Comparison of ENCODE assay signal across 17 cellular contexts in genomic region chr5:69213513-69214215, GRCh38. TPM values are rescaled to one million over a fixed set of nuclear protein-coding genes. Genes with fewer than 3 reads are reported as not detected.
DNase-seq lines count a peak whose midpoint lies in the region; ATAC-seq and TF ChIP-seq lines count a peak whose summit lies in the region.
"Had no signal": no experiment of that assay in that cellular context is flagged by ENCODE, and none has a peak within 500 bp of the region (broad histone marks: within the 10 kb centered on the region; RNA-seq: fewer than 3 reads in every experiment).

No MANE protein-coding gene starts in this region.

- H3K36me3 Mint-ChIP-seq in activated T-cell treated with anti-CD3 and anti-CD28 coated beads, Interleukin-2, amount 50 U/mL, for 72 hours (ENCODE audit: insufficient read depth in 2 of 2), result peaks cover 0 to 8% of the 10 kb centered on the region in 2 donors
- H3K36me3 Mint-ChIP-seq: activated naive CD8-positive, alpha-beta T cell had no signal

- H3K27me3 ChIP-seq in BJ (ENCODE audit: control insufficient read depth, insufficient read depth, low read length) (no peaks in the 10 kb centered on the region), IMR-90 (ENCODE audit: control insufficient read depth, insufficient read depth, low read length) (no peaks in the 10 kb centered on the region), brain microvascular endothelial cell (replicated peaks) (no peaks in the 10 kb centered on the region), hepatocyte (no peaks in the 10 kb centered on the region)
- H3K27me3 ChIP-seq: left lung, spleen, upper lobe of right lung had no signal

- H3K4me3 ChIP-seq in BJ (ENCODE audit: low read depth, low read length) (no peak overlapping the region), IMR-90 (ENCODE audit: insufficient read depth, low read depth, low read length) (no peak overlapping the region), brain microvascular endothelial cell (ENCODE audit: low read depth, low read length) (no peak overlapping the region), hepatocyte (no peak overlapping the region)
- H3K4me3 ChIP-seq: left lung, spleen, upper lobe of right lung had no signal

- no TSS peak for BruUV-seq in IMR-90 (replicated peaks; lab: Mats Ljungman, UMichigan)

- peaks cover 5% of the 10 kb centered on the region for H3K79me2 ChIP-seq in hepatocyte

- no peak overlapping the region for H2AK5ac ChIP-seq in IMR-90 (ENCODE audit: low read depth, low read length)

- no peak for TF ChIP-seq RAD21 in IMR-90 (IDR thresholded peaks at IDR 0.05; ENCODE audit: low read length)

- no peak overlapping the region for H4K91ac ChIP-seq in IMR-90 (ENCODE audit: insufficient read depth, low read depth, low read length)

- no peak overlapping the region for H3K56ac ChIP-seq in IMR-90 (ENCODE audit: extremely low read depth, insufficient read depth, low read length)

- H4K5ac ChIP-seq in IMR-90 (ENCODE audit: low read depth, low read length), result no peak overlapping the region

- intact Hi-C loops in IMR-90 (cut with micrococcal nuclease), result no loop called here
- intact Hi-C loops in Right ventricle myocardium superior (cut with DNase I), result no loop called here

- H4K8ac ChIP-seq in IMR-90 (ENCODE audit: low read depth in 2 of 2, low read length in 2 of 2), result no peak overlapping the region

- DNase-seq in BJ (ENCODE audit: low read depth), result peak; percentile 35
- DNase-seq in IMR-90, result peak; percentile 86
- DNase-seq in brain microvascular endothelial cell, result peak; percentile 58
- DNase-seq in hepatocyte (ENCODE audit: low spot score), result peak; percentile 28
- no peak for DNase-seq in HuH-7.5 (ENCODE audit: low spot score)
- DNase-seq in activated T-cell treated with anti-CD3 and anti-CD28 coated beads, Interleukin-2, amount 50 U/mL, for 72 hours, result no peak
- no peak for DNase-seq in Right ventricle myocardium superior
- DNase-seq: left lung; NCI-H748 treated with DMSO at 0.1 percent for 48 hours; spleen; stimulated activated naive CD4-positive, alpha-beta T cell treated with Interleukin-2 at 50 U/mL for 16 hours; upper lobe of right lung had no signal

- H3K4me1 ChIP-seq in IMR-90 (ENCODE audit: control insufficient read depth, insufficient read depth, low read length) (peaks cover 6% of the 10 kb centered on the region), hepatocyte (ENCODE audit: insufficient read depth) (peaks cover 1% of the 10 kb centered on the region)

- no peak overlapping the region for H2BK20ac ChIP-seq in IMR-90 (ENCODE audit: low read depth, low read length)

- no peaks in the 10 kb centered on the region for H4K20me1 ChIP-seq in IMR-90 (ENCODE audit: insufficient read depth, low read length)
- H4K20me1 ChIP-seq in hepatocyte (ENCODE audit: insufficient read depth, poor library complexity, severe bottlenecking), result no peaks in the 10 kb centered on the region

- no peaks in the 10 kb centered on the region for H3K27me3 Mint-ChIP-seq in activated T-cell treated with anti-CD3 and anti-CD28 coated beads, Interleukin-2, amount 50 U/mL, for 72 hours (ENCODE audit: low read depth)
- H3K27me3 Mint-ChIP-seq: activated naive CD8-positive, alpha-beta T cell had no signal

- peak overlapping the region; percentile 45 for H2BK5ac ChIP-seq in IMR-90 (ENCODE audit: low read depth, low read length, poor library complexity, severe bottlenecking)

- H2BK120ac ChIP-seq in IMR-90 (ENCODE audit: low read depth, low read length), result no peak overlapping the region

- H3K4me2 ChIP-seq in IMR-90 (ENCODE audit: low read depth, low read length) (no peak overlapping the region), hepatocyte (no peak overlapping the region)

- H3K27ac ChIP-seq in IMR-90 (ENCODE audit: insufficient read depth, low read length) (0 out of 2 replicates have a peak overlapping the region, but pooled peaks have one; percentile 15), brain microvascular endothelial cell (no peak overlapping the region), hepatocyte (no peak overlapping the region)
- H3K27ac ChIP-seq: epithelial cell of prostate, left lung, spleen, upper lobe of right lung had no signal

- peaks cover 17% of the 10 kb centered on the region for H3K4me1 Mint-ChIP-seq in activated T-cell treated with anti-CD3 and anti-CD28 coated beads, Interleukin-2, amount 50 U/mL, for 72 hours (ENCODE audit: low read depth)

- CTCF ChIA-PET in BJ (lab: Yijun Ruan, JAX) (no interaction called here), IMR-90 (lab: Yijun Ruan, JAX) (no interaction called here)

- no peaks in the 10 kb centered on the region for H3K9me2 ChIP-seq in hepatocyte (replicated peaks; ENCODE audit: insufficient read depth)

- H3K9me1 ChIP-seq in IMR-90 (ENCODE audit: insufficient read depth, low read length), result no peaks in the 10 kb centered on the region

- H2BK15ac ChIP-seq in IMR-90 (ENCODE audit: low read depth, low read length), result no peak overlapping the region; the same call in 2 of the 3 replicates

- ATAC-seq in IMR-90 (ENCODE audit: low read depth), result no peak
- ATAC-seq in activated T-cell treated with anti-CD3 and anti-CD28 coated beads, Interleukin-2, amount 50 U/mL, for 72 hours (replicated peaks in 1 of 2), result no peak
- ATAC-seq in GM21381 (IDR thresholded peaks at IDR 0.05; ENCODE audit: unreplicated experiment), result no peak
- no peak for ATAC-seq in Right ventricle myocardium superior (ENCODE audit: poor library complexity)
- ATAC-seq: activated CD4-positive, CD25-positive, alpha-beta regulatory T cell treated with anti-CD3 and anti-CD28 coated beads, Interleukin-2, amount 50 U/mL, for 24 hours; left lung; upper lobe of right lung had no signal

- no peak overlapping the region for H3K4ac ChIP-seq in IMR-90 (ENCODE audit: low read depth, low read length)

- H3K9me3 ChIP-seq in IMR-90 (ENCODE audit: control insufficient read depth, insufficient read depth, low read length) (no peaks in the 10 kb centered on the region), hepatocyte (ENCODE audit: low read depth) (no peaks in the 10 kb centered on the region)
- H3K9me3 ChIP-seq: left lung, spleen, upper lobe of right lung had no signal

- POLR2A ChIA-PET in BJ (lab: Charles Lee) (interaction anchor here (0.6 kb wide), 1 partner anchor 22 kb away, joined by 4 read pairs; no protein-coding TSS in a partner anchor), IMR-90 (lab: Charles Lee; ENCODE audit: unreplicated experiment) (no interaction called here)

- no peak for TF ChIP-seq CTCF in BJ (IDR thresholded peaks at IDR 0.05; ENCODE audit: insufficient read depth, low read depth, low read length)
- TF ChIP-seq CTCF in IMR-90 (conservative IDR thresholded peaks at IDR 0.05; ENCODE audit: low read depth, low read length), result no peak
- no peak for TF ChIP-seq CTCF in brain microvascular endothelial cell (IDR thresholded peaks at IDR 0.05; ENCODE audit: low read depth, low read length, missing control alignments)
- TF ChIP-seq CTCF in hepatocyte (IDR thresholded peaks at IDR 0.05; ENCODE audit: poor library complexity), result no peak

- H3K23ac ChIP-seq in IMR-90 (ENCODE audit: low read depth, low read length), result no peak overlapping the region

- in situ Hi-C loops in IMR-90 (cut with MboI; ENCODE audit: low sequenced_read_pairs), result no loop called here
- in situ Hi-C loops in brain microvascular endothelial cell (cut with HindIII; ENCODE audit: low pct_ligation_motif_present, low sequenced_read_pairs), result no loop called here

- H3K18ac ChIP-seq in IMR-90 (ENCODE audit: low read depth, low read length), result no peak overlapping the region

- no peak overlapping the region for H3K4me3 Mint-ChIP-seq in activated T-cell treated with anti-CD3 and anti-CD28 coated beads, Interleukin-2, amount 50 U/mL, for 72 hours
- H3K4me3 Mint-ChIP-seq: activated naive CD8-positive, alpha-beta T cell; CD14-positive monocyte had no signal

- H3K9me3 Mint-ChIP-seq in activated T-cell treated with anti-CD3 and anti-CD28 coated beads, Interleukin-2, amount 50 U/mL, for 72 hours, result no peaks in the 10 kb centered on the region

- peaks cover 0 to 8% of the 10 kb centered on the region in 2 experiments; a peak in 2 of 4 replicates for H3K79me1 ChIP-seq in IMR-90 (ENCODE audit: low read depth in 1 of 2, low read length in 2 of 2)

- H3K14ac ChIP-seq in IMR-90 (replicated peaks; ENCODE audit: low read depth, low read length), result no peak overlapping the region

- peak overlapping the region; percentile 31 for H2AK9ac ChIP-seq in IMR-90 (replicated peaks; ENCODE audit: low read depth, low read length, poor library complexity)

- H3K27ac Mint-ChIP-seq in activated T-cell treated with anti-CD3 and anti-CD28 coated beads, Interleukin-2, amount 50 U/mL, for 72 hours, result no peak overlapping the region
- H3K27ac Mint-ChIP-seq: activated naive CD8-positive, alpha-beta T cell; CD14-positive monocyte had no signal

- dilution Hi-C loops in IMR-90 (cut with HindIII; ENCODE audit: low sequenced_read_pairs, unreplicated experiment), result no loop called here

- no peak overlapping the region for H3K9ac ChIP-seq in IMR-90 (ENCODE audit: low read depth, low read length)

- peak overlapping the region; percentile 2 for H2AFZ ChIP-seq in IMR-90 (replicated peaks; ENCODE audit: low read length, poor library complexity)
- H2AFZ ChIP-seq in hepatocyte, result no peak overlapping the region

- no peak for TF ChIP-seq POLR2A in IMR-90 (IDR thresholded peaks at IDR 0.05; ENCODE audit: low read depth, low read length)

- no CpG with 5 or more reads among the region's 4 CpGs for WGBS in IMR-90 (ENCODE audit: extremely low coverage in 2 of 2, insufficient read length in 1 of 2), 2 experiments
- WGBS in hepatocyte (ENCODE audit: low lambda C conversion rate, missing lambda C conversion rate), result 89% methylated on average over 4 of the region's 4 CpGs

- no peaks in the 10 kb centered on the region for H3K36me3 ChIP-seq in BJ (ENCODE audit: control insufficient read depth, insufficient read depth, low read length)
- H3K36me3 ChIP-seq in IMR-90 (ENCODE audit: control insufficient read depth, insufficient read depth, low read length), result no peaks in the 10 kb centered on the region
- peaks cover 2% of the 10 kb centered on the region for H3K36me3 ChIP-seq in brain microvascular endothelial cell (replicated peaks)
- no peaks in the 10 kb centered on the region for H3K36me3 ChIP-seq in hepatocyte (replicated peaks; ENCODE audit: insufficient read depth, low read depth)
- H3K36me3 ChIP-seq: left lung, spleen, upper lobe of right lung had no signal

RNA-seq across cellular contexts. Expression of gene CDK7, which starts 21.0 kb away (rescaled TPM):
- polyA plus RNA-seq in BJ (2011; rRNA removed), result 44.9 and 231 TPM in 2 replicates
- 38.2 and 55.0 TPM in 2 replicates for polyA minus RNA-seq in BJ (2011; rRNA and poly(A)+ RNA removed)
- 65.6 and 114 TPM in 2 replicates for total RNA-seq in IMR-90 (2012; rRNA removed)
- polyA plus RNA-seq in IMR-90 (2012; rRNA removed), result 46.3 and 59.8 TPM in 2 replicates
- 9.4 and 9.6 TPM in 2 replicates for polyA plus RNA-seq in IMR-90 (2012; cell fraction: cytosol; rRNA removed)
- 5.2 and 38.2 TPM in 2 replicates for polyA plus RNA-seq in IMR-90 (2012; cell fraction: nucleus; rRNA removed; ENCODE audit: low replicate concordance)
- 36.4 and 50.9 TPM in 2 replicates for total RNA-seq in hepatocyte
- polyA plus RNA-seq in hepatocyte, result 40.4 and 41.1 TPM in 2 replicates
- 10 to 100 TPM; 52.2 to 67.3 TPM for total RNA-seq in activated T-cell treated with anti-CD3 and anti-CD28 coated beads, Interleukin-2, amount 50 U/mL, for 72 hours
- total RNA-seq in Right ventricle myocardium superior, result 14.8 TPM

RNA-seq across cellular contexts. Expression of gene CENPH, which starts 24.3 kb away (rescaled TPM):
- 6.0 and 7.4 TPM in 2 replicates for polyA plus RNA-seq in BJ (2011; rRNA removed)
- 0.98 and 1.00 TPM in 2 replicates for polyA minus RNA-seq in BJ (2011; rRNA and poly(A)+ RNA removed)
- total RNA-seq in IMR-90 (2012; rRNA removed), result 3.8 and 10.8 TPM in 2 replicates
- 6.6 and 7.8 TPM in 2 replicates for polyA plus RNA-seq in IMR-90 (2012; rRNA removed)
- 1.4 and 7.8 TPM in 2 replicates for polyA plus RNA-seq in IMR-90 (2012; cell fraction: cytosol; rRNA removed)
- 0.47 and 1.1 TPM in 2 replicates for polyA plus RNA-seq in IMR-90 (2012; cell fraction: nucleus; rRNA removed; ENCODE audit: low replicate concordance)
- total RNA-seq in hepatocyte, result 6.9 and 10.8 TPM in 2 replicates
- 3.7 and 3.8 TPM in 2 replicates for polyA plus RNA-seq in hepatocyte
- total RNA-seq in activated T-cell treated with anti-CD3 and anti-CD28 coated beads, Interleukin-2, amount 50 U/mL, for 72 hours, result 10 to 100 TPM; 47.3 to 49.6 TPM
- total RNA-seq in Right ventricle myocardium superior, result 3.2 TPM

RNA-seq across cellular contexts. Expression of gene CCNB1, which starts 46.7 kb away (rescaled TPM):
- polyA plus RNA-seq in BJ (2011; rRNA removed), result 67.0 and 91.3 TPM in 2 replicates
- polyA minus RNA-seq in BJ (2011; rRNA and poly(A)+ RNA removed), result 22.1 and 31.8 TPM in 2 replicates
- 160 and 203 TPM in 2 replicates for total RNA-seq in IMR-90 (2012; rRNA removed)
- 77.0 and 83.3 TPM in 2 replicates for polyA plus RNA-seq in IMR-90 (2012; rRNA removed)
- 22.8 and 47.1 TPM in 2 replicates for polyA plus RNA-seq in IMR-90 (2012; cell fraction: cytosol; rRNA removed)
- 12.3 and 33.0 TPM in 2 replicates for polyA plus RNA-seq in IMR-90 (2012; cell fraction: nucleus; rRNA removed; ENCODE audit: low replicate concordance)
- total RNA-seq in hepatocyte, result 35.4 and 39.2 TPM in 2 replicates
- polyA plus RNA-seq in hepatocyte, result 33.5 and 34.3 TPM in 2 replicates
- total RNA-seq in activated T-cell treated with anti-CD3 and anti-CD28 coated beads, Interleukin-2, amount 50 U/mL, for 72 hours, result 100 to 1,000 TPM; 117 to 128 TPM
- 2.5 TPM for total RNA-seq in Right ventricle myocardium superior

Comparison
In these comparisons a context has a peak if more than half of its experiments do, and no peak if none do; other contexts are left out.
1. DNase-seq: peak in BJ (single experiment), IMR-90 (single experiment), brain microvascular endothelial cell (single experiment) and hepatocyte (single experiment); none in HuH-7.5 (single experiment), activated T-cell treated with anti-CD3 and anti-CD28 coated beads, Interleukin-2, amount 50 U/mL, for 72 hours (0 of 2) and Right ventricle myocardium superior (single experiment).
2. RNA of gene CCNB1, which starts 46.7 kb away (total RNA-seq): 160 to 203 TPM in IMR-90, 117 to 128 TPM in activated T-cell treated with anti-CD3 and anti-CD28 coated beads, Interleukin-2, amount 50 U/mL, for 72 hours and 35.4 to 39.2 TPM in hepatocyte; 2.5 TPM in Right ventricle myocardium superior (single experiment); every median in the first group is over 10 times any median in the second.